Comparison of ENCODE assay signal across 9 cellular contexts in the genomic region with DNA sequence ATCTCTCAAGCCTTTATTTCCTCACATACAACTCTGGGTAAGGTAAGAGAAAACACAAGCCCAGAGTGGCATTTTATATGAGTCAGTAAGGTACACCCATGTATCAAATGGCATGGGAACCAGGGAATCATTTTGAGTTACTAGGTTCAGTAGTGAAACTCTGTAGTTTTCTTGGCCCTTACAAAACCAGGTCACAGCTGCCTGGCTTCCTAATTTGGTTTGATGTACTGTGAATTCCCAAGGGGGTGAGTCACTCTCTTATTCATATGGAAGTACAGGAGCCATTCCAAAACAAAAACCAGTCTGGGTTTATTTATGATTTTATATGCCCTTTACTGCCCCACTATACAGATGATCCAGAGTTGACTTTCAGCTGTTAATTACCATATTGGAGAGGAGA.
DNase-seq lines count a peak whose midpoint lies in the region; ATAC-seq and TF ChIP-seq lines count a peak whose summit lies in the region.
"Had no signal": no experiment of that assay in that cellular context is flagged by ENCODE, and none has a peak within 500 bp of the region (broad histone marks: within the 10 kb centered on the region; RNA-seq: fewer than 3 reads in every experiment).

No MANE protein-coding gene starts in this region.

- peak overlapping the region; percentile 38 for H3K27ac ChIP-seq in colonic mucosa

- ATAC-seq in activated CD8-positive, alpha-beta memory T cell treated with anti-CD3 and anti-CD28 coated beads, Interleukin-2, amount 10 ng/mL, durations not matched to agents 7 days and 5 days = no peak

- TF ChIP-seq CTCF in colonic mucosa (IDR thresholded peaks at IDR 0.05) = no peak
- TF ChIP-seq CTCF in nephron (IDR thresholded peaks at IDR 0.05; ENCODE audit: unreplicated experiment in 3 of 3) = no peak
- no peak for TF ChIP-seq CTCF in type B pancreatic cell (conservative IDR thresholded peaks at IDR 0.05)

- intact Hi-C loops in colonic mucosa (cut with DNase I) = no loop called here

- no peaks in the 10 kb centered on the region for H3K9me3 ChIP-seq in colonic mucosa

- H3K27me3 Mint-ChIP-seq in nephron (ENCODE audit: low read depth) (no peaks in the 10 kb centered on the region), type B pancreatic cell (no peaks in the 10 kb centered on the region)
- H3K27me3 Mint-ChIP-seq in activated CD8-positive, alpha-beta memory T cell treated with anti-CD3 and anti-CD28 coated beads, Interleukin-2, amount 10 ng/mL, durations not matched to agents 7 days and 5 days = no peaks in the 10 kb centered on the region

- CTCF ChIA-PET in activated CD8-positive, alpha-beta memory T cell treated with anti-CD3 and anti-CD28 coated beads, Interleukin-2, amount 10 ng/mL, durations not matched to agents 7 days and 5 days (lab: Charles Lee) = interaction anchor here (1.2 kb wide), 1 partner anchor 12 kb away, joined by 4 read pairs; no protein-coding TSS in a partner anchor

- peak overlapping the region; percentile 31 to 61 (median 55) for H3K27ac Mint-ChIP-seq in nephron
- no peak overlapping the region for H3K27ac Mint-ChIP-seq in activated CD8-positive, alpha-beta memory T cell treated with anti-CD3 and anti-CD28 coated beads, Interleukin-2, amount 10 ng/mL, durations not matched to agents 7 days and 5 days
- H3K27ac Mint-ChIP-seq in type B pancreatic cell = no peak overlapping the region
- H3K27ac Mint-ChIP-seq: activated naive CD8-positive, alpha-beta T cell had no signal

- no peak overlapping the region for H3K9ac ChIP-seq in colonic mucosa (ENCODE audit: low read depth in 2 of 2, low read length in 2 of 2)

- H3K4me1 Mint-ChIP-seq in nephron (peaks cover 20% of the 10 kb centered on the region), type B pancreatic cell (ENCODE audit: unreplicated experiment) (peaks cover 6% of the 10 kb centered on the region)
- no peaks in the 10 kb centered on the region for H3K4me1 Mint-ChIP-seq in activated CD8-positive, alpha-beta memory T cell treated with anti-CD3 and anti-CD28 coated beads, Interleukin-2, amount 10 ng/mL, durations not matched to agents 7 days and 5 days

- H3K36me3 Mint-ChIP-seq in nephron (ENCODE audit: low read depth) (no peaks in the 10 kb centered on the region), type B pancreatic cell (no peaks in the 10 kb centered on the region)
- no peaks in the 10 kb centered on the region for H3K36me3 Mint-ChIP-seq in activated CD8-positive, alpha-beta memory T cell treated with anti-CD3 and anti-CD28 coated beads, Interleukin-2, amount 10 ng/mL, durations not matched to agents 7 days and 5 days
- H3K36me3 Mint-ChIP-seq: activated naive CD8-positive, alpha-beta T cell had no signal

- DNase-seq in DMS 273 treated with DMSO at 0.1 percent for 48 hours (lab: John Stamatoyannopoulos, UW) (peak; percentile 92), LHCN-M2 (ENCODE audit: low read depth) (peak; percentile 98), colonic mucosa (no peak), type B pancreatic cell (ENCODE audit: extremely low spot score, unreplicated experiment) (no peak), NCI-H1436 (lab: John Stamatoyannopoulos, UW) (no peak)
- no peak for DNase-seq in activated CD8-positive, alpha-beta memory T cell treated with anti-CD3 and anti-CD28 coated beads, Interleukin-2, amount 10 ng/mL, durations not matched to agents 7 days and 5 days
- DNase-seq in stimulated activated CD4-positive, alpha-beta T cell treated with anti-CD3 and anti-CD28 coated beads, Interleukin-2, amount 100 ng/mL, for 24 hours = no peak

- H3K4me3 Mint-ChIP-seq in nephron (no peak overlapping the region), type B pancreatic cell (no peak overlapping the region)
- no peak overlapping the region for H3K4me3 Mint-ChIP-seq in activated CD8-positive, alpha-beta memory T cell treated with anti-CD3 and anti-CD28 coated beads, Interleukin-2, amount 10 ng/mL, durations not matched to agents 7 days and 5 days
- H3K4me3 Mint-ChIP-seq: activated naive CD8-positive, alpha-beta T cell had no signal

- H3K4me3 ChIP-seq in colonic mucosa = no peak overlapping the region

- no peaks in the 10 kb centered on the region for H3K9me3 Mint-ChIP-seq in nephron
- no peaks in the 10 kb centered on the region for H3K9me3 Mint-ChIP-seq in activated CD8-positive, alpha-beta memory T cell treated with anti-CD3 and anti-CD28 coated beads, Interleukin-2, amount 10 ng/mL, durations not matched to agents 7 days and 5 days (ENCODE audit: low read depth)
- no peaks in the 10 kb centered on the region for H3K9me3 Mint-ChIP-seq in type B pancreatic cell

- no peaks in the 10 kb centered on the region for H3K36me3 ChIP-seq in colonic mucosa

- H3K4me1 ChIP-seq in colonic mucosa = no peaks in the 10 kb centered on the region

- no peaks in the 10 kb centered on the region for H3K27me3 ChIP-seq in colonic mucosa

Comparison
In these comparisons a context has a peak if more than half of its experiments do, and no peak if none do; other contexts are left out.
1. DNase-seq: peak in DMS 273 treated with DMSO at 0.1 percent for 48 hours (single experiment) and LHCN-M2 (single experiment); none in colonic mucosa (single experiment), activated CD8-positive, alpha-beta memory T cell treated with anti-CD3 and anti-CD28 coated beads, Interleukin-2, amount 10 ng/mL, durations not matched to agents 7 days and 5 days (single experiment), type B pancreatic cell (single experiment), stimulated activated CD4-positive, alpha-beta T cell treated with anti-CD3 and anti-CD28 coated beads, Interleukin-2, amount 100 ng/mL, for 24 hours (0 of 2) and NCI-H1436 (single experiment).
2. H3K27ac Mint-ChIP-seq: peak in nephron (3 of 3); none in activated CD8-positive, alpha-beta memory T cell treated with anti-CD3 and anti-CD28 coated beads, Interleukin-2, amount 10 ng/mL, durations not matched to agents 7 days and 5 days (single experiment) and type B pancreatic cell (single experiment).